33 cellular contexts compared by ENCODE assay signal in the genomic region with DNA sequence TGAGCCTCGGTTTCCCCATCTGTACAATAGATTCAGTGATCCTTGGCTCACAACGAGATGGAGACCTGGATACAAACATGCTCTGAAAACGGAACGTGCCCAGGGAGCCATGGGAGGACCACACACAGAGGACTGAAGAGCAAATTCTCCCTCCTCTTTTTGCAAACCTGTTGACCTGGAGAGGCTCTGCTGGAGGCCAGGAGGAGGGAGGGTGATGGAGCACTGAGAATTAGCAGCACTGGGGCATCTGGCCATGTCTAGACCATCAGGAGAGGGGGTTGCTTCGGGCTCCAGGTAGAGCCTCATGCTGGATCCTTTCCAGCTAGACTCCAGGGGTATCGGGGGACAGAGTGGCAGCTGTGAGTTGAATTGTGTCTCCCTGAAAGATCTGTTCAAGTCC.
"Had no signal": no experiment of that assay in that cellular context is flagged by ENCODE, and none has a peak within 500 bp of the region (broad histone marks: within the 10 kb centered on the region; RNA-seq: fewer than 3 reads in every experiment).

No MANE protein-coding gene starts in this region.

- H3K9me3 ChIP-seq: Peyer's patch, SJSA1, SK-N-SH had no signal

- H3K4me1 ChIP-seq: Peyer's patch had no signal

- H3K36me3 Mint-ChIP-seq: activated naive CD8-positive, alpha-beta T cell treated with anti-CD3 and anti-CD28 coated beads for 36 hours had no signal

- H3K27ac ChIP-seq: brain microvascular endothelial cell, KMS-11, Peyer's patch, SJSA1 had no signal

- H3K9ac ChIP-seq: KMS-11, SK-N-SH had no signal

- H3K27ac Mint-ChIP-seq: activated CD4-positive, alpha-beta T cell treated with anti-CD3 and anti-CD28 coated beads, Interleukin-2, amount 10 ng/mL, durations not matched to agents 24 days and 14 days; activated CD8-positive, alpha-beta T cell treated with anti-CD3 and anti-CD28 coated beads, Interleukin-2, amount 10 ng/mL, durations not matched to agents 7 days and 5 days; activated naive CD8-positive, alpha-beta T cell treated with anti-CD3 and anti-CD28 coated beads for 36 hours; T-helper 1 cell treated with Interleukin-12 subunit alpha and Interleukin-12 subunit beta and Interleukin-4 antibody, amounts not matched to agents 30 μg/mL and 1 μg/mL, for 36 hours; T-helper 2 cell treated with Interferon-gamma antibody and Interleukin-4, amounts not matched to agents 5 μg/mL and 100 μg/mL, for 36 hours had no signal

- H3K4me3 ChIP-seq: Peyer's patch, SJSA1 had no signal

- H3K27me3 ChIP-seq: brain microvascular endothelial cell, Peyer's patch, SJSA1 had no signal

- DNase-seq: activated CD4-positive, alpha-beta T cell treated with anti-CD3 and anti-CD28 coated beads, Interleukin-2, amount 10 ng/mL, durations not matched to agents 24 days and 14 days; activated CD4-positive, alpha-beta T cell treated with anti-CD3 and anti-CD28 coated beads, Interleukin-2, amount 50 U/mL, for 48 hours; activated CD8-positive, alpha-beta memory T cell treated with anti-CD3 and anti-CD28 coated beads, Interleukin-2, amount 50 U/mL, for 4 hours; activated CD8-positive, alpha-beta T cell treated with anti-CD3 and anti-CD28 coated beads, Interleukin-2, amount 10 ng/mL, durations not matched to agents 7 days and 5 days; activated effector memory CD4-positive, alpha-beta T cell treated with Interleukin-2 at 50 U/mL for 16 hours; activated naive CD4-positive, alpha-beta T cell; activated naive CD4-positive, alpha-beta T cell treated with anti-CD3 and anti-CD28 coated beads, Interleukin-2, amount 50 U/mL, for 16 hours; activated naive CD8-positive, alpha-beta T cell treated with anti-CD3 and anti-CD28 coated beads for 36 hours; activated T-cell treated with anti-CD3 and anti-CD28 coated beads, Interleukin-2, amount 50 U/mL, for 48 hours; amniotic stem cell; aorta; brain microvascular endothelial cell; MM.1S; NCI-H1092 treated with DMSO at 0.1 percent for 48 hours; NCI-H1417; NCI-H146; NCI-H187; NCI-H2029 treated with DMSO at 0.1 percent for 48 hours; NCI-H2107; NCI-H2171; NCI-H510A; NCI-H526; NCI-H748 treated with DMSO at 0.1 percent for 48 hours; NK-92 treated with Interleukin-12 subunit alpha and Interleukin-12 subunit beta, amount 100 ng/mL, for 24 hours; PC-3; RPMI8226; SHP77 treated with DMSO at 0.1 percent for 48 hours; SK-N-SH had no signal

- H3K4me1 Mint-ChIP-seq: activated CD4-positive, alpha-beta T cell treated with anti-CD3 and anti-CD28 coated beads, Interleukin-2, amount 10 ng/mL, durations not matched to agents 24 days and 14 days; activated naive CD8-positive, alpha-beta T cell treated with anti-CD3 and anti-CD28 coated beads for 36 hours had no signal

- H3K4me3 Mint-ChIP-seq: activated CD4-positive, alpha-beta T cell treated with anti-CD3 and anti-CD28 coated beads, Interleukin-2, amount 10 ng/mL, durations not matched to agents 24 days and 14 days; activated CD8-positive, alpha-beta T cell treated with anti-CD3 and anti-CD28 coated beads, Interleukin-2, amount 10 ng/mL, durations not matched to agents 7 days and 5 days; activated naive CD8-positive, alpha-beta T cell treated with anti-CD3 and anti-CD28 coated beads for 36 hours; T-helper 1 cell treated with Interleukin-12 subunit alpha and Interleukin-12 subunit beta and Interleukin-4 antibody, amounts not matched to agents 30 μg/mL and 1 μg/mL, for 36 hours; T-helper 2 cell treated with Interferon-gamma antibody and Interleukin-4, amounts not matched to agents 5 μg/mL and 100 μg/mL, for 36 hours had no signal

- H3K36me3 ChIP-seq: brain microvascular endothelial cell, Peyer's patch, SJSA1 had no signal

- ATAC-seq: activated CD8-positive, alpha-beta T cell treated with anti-CD3 and anti-CD28 coated beads, Interleukin-2, amount 10 ng/mL, durations not matched to agents 7 days and 5 days; PC-3 had no signal

- H3K9me3 Mint-ChIP-seq: activated CD4-positive, alpha-beta T cell treated with anti-CD3 and anti-CD28 coated beads, Interleukin-2, amount 10 ng/mL, durations not matched to agents 24 days and 14 days; activated naive CD8-positive, alpha-beta T cell treated with anti-CD3 and anti-CD28 coated beads for 36 hours; T-helper 1 cell treated with Interleukin-12 subunit alpha and Interleukin-12 subunit beta and Interleukin-4 antibody, amounts not matched to agents 30 μg/mL and 1 μg/mL, for 36 hours; T-helper 2 cell treated with Interferon-gamma antibody and Interleukin-4, amounts not matched to agents 5 μg/mL and 100 μg/mL, for 36 hours had no signal
